ENCODE assay signal across 8 cellular contexts in genomic region chr2:140586379-140586778, GRCh38.
DNase-seq lines count a peak whose midpoint lies in the region; ATAC-seq and TF ChIP-seq lines count a peak whose summit lies in the region.

No MANE protein-coding gene starts in this region.

- no peak overlapping the region for H3K27ac Mint-ChIP-seq in activated CD8-positive, alpha-beta T cell treated with anti-CD3 and anti-CD28 coated beads for 36 hours

- ATAC-seq in GM19025 (IDR thresholded peaks at IDR 0.05; ENCODE audit: low read depth, unreplicated experiment) (peak; percentile 92), HG03103 (IDR thresholded peaks at IDR 0.05; ENCODE audit: low read depth, unreplicated experiment) (peak; percentile 97), Panc1 (peak; percentile 66; the same call in 1 of the 2 replicates)
- ATAC-seq in activated CD8-positive, alpha-beta T cell treated with anti-CD3 and anti-CD28 coated beads for 36 hours: no peak

- no peak overlapping the region for H3K4me3 ChIP-seq in AG09309 (ENCODE audit: control insufficient read depth, low read depth, low read length)
- no peak overlapping the region for H3K4me3 ChIP-seq in Panc1 (ENCODE audit: low read depth in 2 of 2, low read length in 2 of 2)

- H3K4me1 ChIP-seq in Panc1 (ENCODE audit: control insufficient read depth, insufficient read depth, low read length): no peaks in the 10 kb centered on the region

- H3K4me1 Mint-ChIP-seq in activated CD8-positive, alpha-beta T cell treated with anti-CD3 and anti-CD28 coated beads for 36 hours (ENCODE audit: low read depth): no peaks in the 10 kb centered on the region

- H3K36me3 Mint-ChIP-seq in activated CD8-positive, alpha-beta T cell treated with anti-CD3 and anti-CD28 coated beads for 36 hours (ENCODE audit: low read depth): no peaks in the 10 kb centered on the region

- CTCF ChIA-PET in Panc1 (lab: Charles Lee): interaction anchor here (0.6 kb wide), 2 partner anchors 121 to 746 kb away, joined by 3 read pairs; no protein-coding TSS in a partner anchor
- CTCF ChIA-PET in activated CD8-positive, alpha-beta T cell treated with anti-CD3 and anti-CD28 coated beads for 36 hours (lab: Charles Lee): interaction anchor here (1.3 kb wide), 1 partner anchor 278 kb away, joined by 3 read pairs; no protein-coding TSS in a partner anchor

- in situ Hi-C loops in Panc1 (cut with HindIII; ENCODE audit: low pct_unique_long_range_greater_than_20kb, low sequenced_read_pairs): no loop called here

- H3K27me3 ChIP-seq in Panc1 (ENCODE audit: control insufficient read depth, insufficient read depth, low read length): no peaks in the 10 kb centered on the region

- H3K9me3 Mint-ChIP-seq in activated CD8-positive, alpha-beta T cell treated with anti-CD3 and anti-CD28 coated beads for 36 hours: peaks cover 10% of the 10 kb centered on the region

- H3K4me3 Mint-ChIP-seq in activated CD8-positive, alpha-beta T cell treated with anti-CD3 and anti-CD28 coated beads for 36 hours: no peak overlapping the region

- no peak overlapping the region for H3K27ac ChIP-seq in Panc1 (ENCODE audit: low read length)

- POLR2A ChIA-PET in Panc1 (lab: Charles Lee): no interaction called here
- POLR2A ChIA-PET in activated CD8-positive, alpha-beta T cell treated with anti-CD3 and anti-CD28 coated beads for 36 hours (lab: Charles Lee): no interaction called here

- no TSS peak for BruUV-seq in Panc1 (replicated peaks; lab: Mats Ljungman, UMichigan)

- H3K9me3 ChIP-seq in Panc1 (ENCODE audit: control insufficient read depth, insufficient read depth, low read depth, low read length): no peaks in the 10 kb centered on the region

- TF ChIP-seq CTCF in AG09309 (IDR thresholded peaks at IDR 0.05; ENCODE audit: control insufficient read depth, insufficient read depth, low read depth, low read length, missing control alignments): peak; percentile 35
- peak; percentile 67 for TF ChIP-seq CTCF in Panc1 (IDR thresholded peaks at IDR 0.05)
- TF ChIP-seq CTCF in activated CD8-positive, alpha-beta T cell treated with anti-CD3 and anti-CD28 coated beads for 36 hours (IDR thresholded peaks at IDR 0.05): no peak

- H3K36me3 ChIP-seq in Panc1 (ENCODE audit: control insufficient read depth, insufficient read depth, low read length): no peaks in the 10 kb centered on the region

- H3K27me3 Mint-ChIP-seq in activated CD8-positive, alpha-beta T cell treated with anti-CD3 and anti-CD28 coated beads for 36 hours: no peaks in the 10 kb centered on the region

- intact Hi-C loops in Panc1 (cut with micrococcal nuclease; ENCODE audit: unreplicated experiment): no loop called here
- intact Hi-C loops in activated CD8-positive, alpha-beta T cell treated with anti-CD3 and anti-CD28 coated beads for 36 hours (cut with micrococcal nuclease): no loop called here

- DNase-seq in AG09309 (ENCODE audit: low read depth): no peak
- DNase-seq in Panc1 (ENCODE audit: low read depth, low spot score): peak; percentile 36
- peak; percentile 65 for DNase-seq in iPS-NIHi11 (ENCODE audit: low spot score)
- DNase-seq in activated CD8-positive, alpha-beta T cell treated with anti-CD3 and anti-CD28 coated beads for 36 hours: no peak
- no peak for DNase-seq in COR-L47 (lab: John Stamatoyannopoulos, UW)
- DNase-seq in amniotic stem cell (lab: John Stamatoyannopoulos, UW): no peak

Comparison
In these comparisons a context has a peak if more than half of its experiments do, and no peak if none do; other contexts are left out.
1. DNase-seq: peak in Panc1 (single experiment) and iPS-NIHi11 (single experiment); none in AG09309 (single experiment), activated CD8-positive, alpha-beta T cell treated with anti-CD3 and anti-CD28 coated beads for 36 hours (single experiment), COR-L47 (single experiment) and amniotic stem cell (single experiment).